In the genomic region with DNA sequence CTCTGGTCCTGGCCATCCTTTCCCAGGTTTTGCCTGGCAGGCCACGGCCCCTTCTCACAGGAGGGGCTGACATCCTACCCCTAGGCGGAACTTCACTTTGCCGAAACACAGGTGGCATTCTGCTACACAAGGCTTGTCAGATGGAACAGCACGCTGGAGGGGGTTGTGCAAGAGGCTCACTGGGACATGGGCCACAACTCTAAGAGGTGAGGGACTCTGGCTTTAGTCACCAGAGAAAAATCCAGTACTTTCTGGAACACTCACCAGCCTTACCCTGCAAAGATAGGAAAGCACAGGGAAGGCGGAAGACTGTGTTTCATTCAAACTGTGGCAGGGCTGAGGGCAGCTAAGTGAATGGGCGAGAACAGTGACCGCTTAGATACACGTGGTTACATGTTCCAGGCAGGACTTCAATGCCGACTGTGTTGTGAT, we compare ENCODE assay signal across 12 cellular contexts. TPM values are rescaled to one million over a fixed set of nuclear protein-coding genes. Genes with fewer than 3 reads are reported as not detected.
DNase-seq lines count a peak whose midpoint lies in the region; ATAC-seq and TF ChIP-seq lines count a peak whose summit lies in the region.
"Had no signal": no experiment of that assay in that cellular context is flagged by ENCODE, and none has a peak within 500 bp of the region (broad histone marks: within the 10 kb centered on the region; RNA-seq: fewer than 3 reads in every experiment).

No MANE protein-coding gene starts in this region.

- H3K9me3 ChIP-seq in heart right ventricle = no peaks in the 10 kb centered on the region
- no peaks in the 10 kb centered on the region for H3K9me3 ChIP-seq in WERI-Rb-1 (ENCODE audit: severe bottlenecking)

- no peak overlapping the region for H3K4me3 Mint-ChIP-seq in natural killer cell treated with Interleukin-12 subunit alpha and Interleukin-12 subunit beta and Interleukin-15 and Interleukin-18, amount 100 ng/mL, for 72 hours
- H3K4me3 Mint-ChIP-seq: activated naive CD4-positive, alpha-beta T cell treated with anti-CD3 and anti-CD28 coated beads, Interleukin-2, amount 10 ng/mL, durations not matched to agents 7 days and 5 days had no signal

- WGBS in heart right ventricle, 2 donors = 42 to 44% methylated on average over 9 of the region's 9 CpGs

- intact Hi-C loops in heart right ventricle (cut with DNase I) = loop anchor here in 1 of 10 donors (2.0 kb wide), 1 partner anchor 15 kb away; no protein-coding TSS in a partner anchor

- no peaks in the 10 kb centered on the region for H3K27me3 ChIP-seq in heart right ventricle
- no peaks in the 10 kb centered on the region for H3K27me3 ChIP-seq in WERI-Rb-1 (ENCODE audit: insufficient read depth, low read depth, severe bottlenecking)

- H3K27ac ChIP-seq in heart right ventricle = peak overlapping the region; percentile 89 to 98 (median 95)
- no peak overlapping the region for H3K27ac ChIP-seq in WERI-Rb-1
- H3K27ac ChIP-seq: SK-N-MC had no signal

- peaks cover 21 to 23% of the 10 kb centered on the region in 2 donors for H3K4me1 Mint-ChIP-seq in natural killer cell treated with Interleukin-12 subunit alpha and Interleukin-12 subunit beta and Interleukin-15 and Interleukin-18, amount 100 ng/mL, for 72 hours (ENCODE audit: low read depth in 2 of 2)

- H3K9me3 Mint-ChIP-seq in natural killer cell treated with Interleukin-12 subunit alpha and Interleukin-12 subunit beta and Interleukin-15 and Interleukin-18, amount 100 ng/mL, for 72 hours = no peaks in the 10 kb centered on the region
- H3K9me3 Mint-ChIP-seq: activated naive CD4-positive, alpha-beta T cell treated with anti-CD3 and anti-CD28 coated beads, Interleukin-2, amount 10 ng/mL, durations not matched to agents 7 days and 5 days had no signal

- H3K36me3 ChIP-seq in heart right ventricle (peaks cover 0 to 4% (median 0%) of the 10 kb centered on the region in 9 donors), WERI-Rb-1 (peaks cover 21% of the 10 kb centered on the region)

- TF ChIP-seq CTCF in heart right ventricle (IDR thresholded peaks at IDR 0.05) (no peak), WERI-Rb-1 (IDR thresholded peaks at IDR 0.05; ENCODE audit: low read depth, low read length) (no peak)

- ATAC-seq in heart right ventricle (peak; percentile 23 to 68 (median 47)), GM21619 (IDR thresholded peaks at IDR 0.05; ENCODE audit: unreplicated experiment) (no peak), GM18873 (IDR thresholded peaks at IDR 0.05; ENCODE audit: low FRiP score, unreplicated experiment) (no peak)
- ATAC-seq in natural killer cell treated with Interleukin-12 subunit alpha and Interleukin-12 subunit beta and Interleukin-15 and Interleukin-18, amount 100 ng/mL, for 72 hours = no peak

- no peaks in the 10 kb centered on the region for H3K36me3 Mint-ChIP-seq in natural killer cell treated with Interleukin-12 subunit alpha and Interleukin-12 subunit beta and Interleukin-15 and Interleukin-18, amount 100 ng/mL, for 72 hours
- H3K36me3 Mint-ChIP-seq: activated naive CD4-positive, alpha-beta T cell treated with anti-CD3 and anti-CD28 coated beads, Interleukin-2, amount 10 ng/mL, durations not matched to agents 7 days and 5 days had no signal

- peak overlapping the region in 1 of 2 donors; percentile 45 for H3K27ac Mint-ChIP-seq in natural killer cell treated with Interleukin-12 subunit alpha and Interleukin-12 subunit beta and Interleukin-15 and Interleukin-18, amount 100 ng/mL, for 72 hours
- H3K27ac Mint-ChIP-seq: activated naive CD4-positive, alpha-beta T cell treated with anti-CD3 and anti-CD28 coated beads, Interleukin-2, amount 10 ng/mL, durations not matched to agents 7 days and 5 days had no signal

- DNase-seq in ELR (ENCODE audit: low read depth) (peak; percentile 90), amniotic epithelial cell (ENCODE audit: low read depth) (peak; percentile 86), heart right ventricle (peak in 1 of 2 donors; percentile 59), renal cortical epithelial cell (ENCODE audit: low read depth) (peak; percentile 98), WERI-Rb-1 (no peak)
- no peak for DNase-seq in natural killer cell treated with Interleukin-12 subunit alpha and Interleukin-12 subunit beta and Interleukin-15 and Interleukin-18, amount 100 ng/mL, for 72 hours (ENCODE audit: low spot score)
- DNase-seq: activated naive CD4-positive, alpha-beta T cell treated with anti-CD3 and anti-CD28 coated beads, Interleukin-2, amount 10 ng/mL, durations not matched to agents 7 days and 5 days; Karpas-422 had no signal

- H3K4me3 ChIP-seq in heart right ventricle (no peak overlapping the region), WERI-Rb-1 (ENCODE audit: low read depth, low read length) (no peak overlapping the region)
- H3K4me3 ChIP-seq: SK-N-MC had no signal

- peaks cover 62 to 99% (median 80%) of the 10 kb centered on the region in 9 donors for H3K4me1 ChIP-seq in heart right ventricle

- peaks cover 0 to 5% of the 10 kb centered on the region in 2 donors for H3K27me3 Mint-ChIP-seq in natural killer cell treated with Interleukin-12 subunit alpha and Interleukin-12 subunit beta and Interleukin-15 and Interleukin-18, amount 100 ng/mL, for 72 hours

RNA-seq across cellular contexts. Expression of gene CDC42EP4, which starts 18.3 kb away (rescaled TPM):
- total RNA-seq in heart right ventricle (10 to 100 TPM; 22.0 to 87.6 (median 32.1) TPM), renal cortical epithelial cell (26.9 and 70.2 TPM in 2 replicates)
- polyA plus RNA-seq in heart right ventricle = 10 to 100 TPM; 18.6 to 32.8 TPM
- total RNA-seq in natural killer cell treated with Interleukin-12 subunit alpha and Interleukin-12 subunit beta and Interleukin-15 and Interleukin-18, amount 100 ng/mL, for 72 hours = 1 to 10 TPM; 1.1 to 1.7 TPM

RNA-seq across cellular contexts. Expression of gene CPSF4L, which starts 31.8 kb away (rescaled TPM):
- total RNA-seq in heart right ventricle (not detected), renal cortical epithelial cell (not detected in 2 replicates)
- not detected for polyA plus RNA-seq in heart right ventricle
- total RNA-seq in natural killer cell treated with Interleukin-12 subunit alpha and Interleukin-12 subunit beta and Interleukin-15 and Interleukin-18, amount 100 ng/mL, for 72 hours = not detected
- total RNA-seq: lower leg skin had no signal

Comparison
In these comparisons a context has a peak if more than half of its experiments do, and no peak if none do; other contexts are left out.
1. DNase-seq: peak in ELR (single experiment), amniotic epithelial cell (single experiment) and renal cortical epithelial cell (single experiment); none in natural killer cell treated with Interleukin-12 subunit alpha and Interleukin-12 subunit beta and Interleukin-15 and Interleukin-18, amount 100 ng/mL, for 72 hours (single experiment) and WERI-Rb-1 (single experiment).
2. ATAC-seq: peak in heart right ventricle (8 of 8); none in natural killer cell treated with Interleukin-12 subunit alpha and Interleukin-12 subunit beta and Interleukin-15 and Interleukin-18, amount 100 ng/mL, for 72 hours (0 of 2), GM21619 (single experiment) and GM18873 (single experiment).
3. RNA of gene CDC42EP4, which starts 18.3 kb away (total RNA-seq): 26.9 to 70.2 TPM in renal cortical epithelial cell and 22.0 to 87.6 TPM in heart right ventricle; 1.1 to 1.7 TPM in natural killer cell treated with Interleukin-12 subunit alpha and Interleukin-12 subunit beta and Interleukin-15 and Interleukin-18, amount 100 ng/mL, for 72 hours; every median in the first group is over 4 times any median in the second.